21 cellular contexts compared by ENCODE assay signal in genomic region chr14:23403139-23403438, GRCh38. TPM values are rescaled to one million over a fixed set of nuclear protein-coding genes. Genes with fewer than 3 reads are reported as not detected.
A peak's percentile ranks its signal among the peaks of the same experiment; 100 is the strongest.
DNase-seq lines count a peak whose midpoint lies in the region; ATAC-seq, FAIRE-seq and TF ChIP-seq lines count a peak whose summit lies in the region.
"Had no signal": no experiment of that assay in that cellular context is flagged by ENCODE, and none has a peak within 500 bp of the region (broad histone marks: within the 10 kb centered on the region; RNA-seq: fewer than 3 reads in every experiment).

No MANE protein-coding gene starts in this region.

- no peak for TF ChIP-seq RAD21 in HepG2 (CRISPR knock-in tag; IDR thresholded peaks at IDR 0.05)

- peaks cover 39 to 94% of the 10 kb centered on the region in 2 experiments; a peak in 4 of 5 replicates for H3K27me3 ChIP-seq in HepG2 (ENCODE audit: control insufficient read depth in 1 of 2, insufficient read depth in 2 of 2, low read length in 2 of 2)
- no peaks in the 10 kb centered on the region for H3K27me3 ChIP-seq in right lobe of liver
- no peaks in the 10 kb centered on the region for H3K27me3 ChIP-seq in osteoblast (ENCODE audit: insufficient read depth, low read length)

- DNase-seq in Right ventricle myocardium inferior (ENCODE audit: missing footprints) (peak; percentile 44), left ventricle myocardium superior (no peak), HepG2 (ENCODE audit: low spot score) (no peak), right lobe of liver (no peak), osteoblast (ENCODE audit: insufficient read length, low spot score, missing footprints) (peak; percentile 81), mesenteric fat pad (ENCODE audit: low spot score) (no peak), cortex of kidney (lab: John Stamatoyannopoulos, UW) (no peak)
- DNase-seq: CD4-positive, alpha-beta memory T cell; DMS153; DMS79; GDM1; GOT3 had no signal

- no peaks in the 10 kb centered on the region for H3K9me3 ChIP-seq in HepG2 (ENCODE audit: low read length)
- no peaks in the 10 kb centered on the region for H3K9me3 ChIP-seq in right lobe of liver
- no peaks in the 10 kb centered on the region for H3K9me3 ChIP-seq in osteoblast (ENCODE audit: low read depth, low read length)
- H3K9me3 ChIP-seq: A549, BLaER1 had no signal

- intact Hi-C loops in Right ventricle myocardium inferior (cut with DNase I) (no loop called here), left ventricle myocardium superior (cut with micrococcal nuclease) (no loop called here), HepG2 (cut with micrococcal nuclease; ENCODE audit: unreplicated experiment) (no loop called here), right lobe of liver (cut with DNase I) (no loop called here)

- POLR2A ChIA-PET in HepG2 (lab: Yijun Ruan, JAX): no interaction called here

- H3K36me3 ChIP-seq in HepG2 (replicated peaks in 1 of 2; ENCODE audit: control insufficient read depth in 1 of 2, insufficient read depth in 2 of 2, low read length in 2 of 2) (no peaks in the 10 kb centered on the region), right lobe of liver (no peaks in the 10 kb centered on the region), osteoblast (ENCODE audit: insufficient read depth, low read length) (no peaks in the 10 kb centered on the region)
- H3K36me3 ChIP-seq: BLaER1 had no signal

- no TSS peak for BruUV-seq in HepG2 (replicated peaks; lab: Mats Ljungman, UMichigan)

- TF ChIP-seq EP300 in HepG2 (IDR thresholded peaks at IDR 0.05; ENCODE audit: low read depth in 2 of 2, low read length in 2 of 2) (no peak), HepG2 (CRISPR knock-in tag; IDR thresholded peaks at IDR 0.05; ENCODE audit: borderline replicate concordance) (no peak)

- TF ChIP-seq POLR2A in HepG2 (IDR thresholded peaks at IDR 0.05; ENCODE audit: insufficient read depth in 1 of 2, low read depth in 2 of 2, low read length in 2 of 2) (no peak), right lobe of liver (IDR thresholded peaks at IDR 0.05) (no peak)

- in situ Hi-C loops in HepG2 (cut with HindIII; ENCODE audit: extremely low pct_ligation_motif_present, low pct_unique_long_range_greater_than_20kb): no loop called here

- no peaks in the 10 kb centered on the region for H3K79me2 ChIP-seq in HepG2 (ENCODE audit: insufficient read depth, low read length)
- H3K79me2 ChIP-seq in osteoblast (ENCODE audit: insufficient read depth, low read length): no peaks in the 10 kb centered on the region

- H3K4me1 ChIP-seq in HepG2 (ENCODE audit: insufficient read depth, low read length) (no peaks in the 10 kb centered on the region), right lobe of liver (no peaks in the 10 kb centered on the region), osteoblast (ENCODE audit: insufficient read depth, low read length) (no peaks in the 10 kb centered on the region)
- H3K4me1 ChIP-seq: A549 had no signal

- FAIRE-seq in HepG2 (lab: Jason Lieb, UNC): no peak
- FAIRE-seq: A549, GM12892, HTR-8/SVneo had no signal

- 32% methylated on average over 7 of the region's 7 CpGs for WGBS in HepG2 (ENCODE audit: low lambda C conversion rate)
- WGBS in right lobe of liver (ENCODE audit: insufficient coverage, low coverage, low lambda C conversion rate, missing lambda C conversion rate): 46% methylated on average over 4 of the region's 7 CpGs

- no peaks in the 10 kb centered on the region for H4K20me1 ChIP-seq in HepG2 (ENCODE audit: insufficient read depth, low read length)
- no peaks in the 10 kb centered on the region for H4K20me1 ChIP-seq in osteoblast (ENCODE audit: insufficient read depth, low read length)

- H3K27ac ChIP-seq in HepG2 (ENCODE audit: extremely low read length, insufficient read depth, low read length) (no peak overlapping the region), right lobe of liver (no peak overlapping the region), osteoblast (ENCODE audit: low read depth, low read length) (no peak overlapping the region)
- H3K27ac ChIP-seq: 22Rv1, A549, BLaER1 had no signal

- H2AFZ ChIP-seq in HepG2 (ENCODE audit: low read length) (no peak overlapping the region), osteoblast (ENCODE audit: low read length) (no peak overlapping the region)

- no peak overlapping the region for H3K9ac ChIP-seq in HepG2 (ENCODE audit: insufficient read depth, low read depth, low read length)
- H3K9ac ChIP-seq: BLaER1 had no signal

- H3K4me2 ChIP-seq in HepG2 (ENCODE audit: low read depth, low read length) (no peak overlapping the region), osteoblast (ENCODE audit: insufficient read depth, low read length) (no peak overlapping the region)
- H3K4me2 ChIP-seq: BLaER1 had no signal

- H3K4me3 ChIP-seq in HepG2 (replicated peaks in 1 of 3; ENCODE audit: insufficient read depth in 1 of 3, low read depth in 2 of 3, low read length in 3 of 3) (no peak overlapping the region), right lobe of liver (no peak overlapping the region), osteoblast (ENCODE audit: insufficient read depth, low read length) (no peak overlapping the region)
- H3K4me3 ChIP-seq: A549, BLaER1 had no signal

- no peak for TF ChIP-seq CTCF in HepG2 (CRISPR knock-in tag; IDR thresholded peaks at IDR 0.05)
- no peak for TF ChIP-seq CTCF in right lobe of liver (IDR thresholded peaks at IDR 0.05)
- TF ChIP-seq CTCF in osteoblast (IDR thresholded peaks at IDR 0.05; ENCODE audit: extremely low read depth, low read depth, low read length): no peak

- ATAC-seq in Right ventricle myocardium inferior: no peak
- ATAC-seq in left ventricle myocardium superior: no peak
- ATAC-seq in HepG2: no peak
- ATAC-seq in right lobe of liver: no peak
- ATAC-seq: HCT116 had no signal

- CTCF ChIA-PET in HepG2 (lab: Yijun Ruan, JAX; ENCODE audit: low intra/inter-chr PET ratio, low total read pairs): no interaction called here

RNA-seq across cellular contexts. Expression of gene MYH6, which starts 5.0 kb away (rescaled TPM):
- total RNA-seq in Right ventricle myocardium inferior (3,910 TPM), left ventricle myocardium superior (4,258 TPM), HepG2 (2016; rRNA removed; fragmentation: Illumina TruSeq; extraction: Trizol) (not detected in 2 replicates), right lobe of liver (under 1 TPM in 5 of 6 experiments, not detected in 1; 0.07 to 1.00 (median 0.13) TPM), osteoblast (under 0.01 TPM in 1 of 2 replicates, not detected in the other), mesenteric fat pad (not detected)
- not detected in 2 replicates for total RNA-seq in HepG2 (2016; cell fraction: cytosol; rRNA removed; fragmentation: Illumina TruSeq; extraction: Trizol; ENCODE audit: low read depth)
- not detected in 2 replicates for total RNA-seq in HepG2 (2016; cell fraction: insoluble cytoplasmic fraction; rRNA removed; fragmentation: Illumina TruSeq; extraction: Trizol)
- total RNA-seq in HepG2 (2016; cell fraction: membrane; rRNA removed; fragmentation: Illumina TruSeq; extraction: Trizol): not detected in 2 replicates
- total RNA-seq in HepG2 (2016; cell fraction: nucleus; rRNA removed; fragmentation: Illumina TruSeq; extraction: Trizol): not detected in 2 replicates
- 0.01 TPM in 1 of 2 replicates, not detected in the other for polyA plus RNA-seq in HepG2 (2011; rRNA removed)
- not detected in 2 replicates for polyA plus RNA-seq in HepG2 (2011; cell fraction: cytosol; rRNA removed)
- not detected in 2 replicates for polyA plus RNA-seq in HepG2 (2011; cell fraction: nucleus; rRNA removed)
- not detected in 2 replicates for polyA plus RNA-seq in HepG2 (2012)
- not detected in 2 replicates for polyA plus RNA-seq in HepG2 (2016; cell fraction: cytosol; fragmentation: Illumina TruSeq; extraction: Trizol; ENCODE audit: low read depth)
- polyA plus RNA-seq in HepG2 (2016; cell fraction: insoluble cytoplasmic fraction; fragmentation: Illumina TruSeq; extraction: Trizol; ENCODE audit: low read depth): not detected in 2 replicates
- not detected in 2 replicates for polyA plus RNA-seq in HepG2 (2016; cell fraction: membrane; fragmentation: Illumina TruSeq; extraction: Trizol; ENCODE audit: low read depth)
- polyA plus RNA-seq in HepG2 (2016; cell fraction: nucleus; fragmentation: Illumina TruSeq; extraction: Trizol; ENCODE audit: insufficient read depth, low read depth): not detected in 2 replicates
- not detected in 2 replicates for polyA minus RNA-seq in HepG2 (2011; rRNA and poly(A)+ RNA removed; ENCODE audit: low replicate concordance)
- polyA minus RNA-seq in HepG2 (2011; cell fraction: cytosol; rRNA and poly(A)+ RNA removed): not detected in 2 replicates
- polyA minus RNA-seq in HepG2 (2011; cell fraction: nucleus; rRNA and poly(A)+ RNA removed): not detected in 2 replicates
- total RNA-seq: CD4-positive, alpha-beta memory T cell; Daoy had no signal
- polyA plus RNA-seq: A549; CD14-positive monocyte; CD4-positive, alpha-beta memory T cell had no signal

RNA-seq across cellular contexts. Expression of gene CMTM5, which starts 26.2 kb away (rescaled TPM):
- total RNA-seq in Right ventricle myocardium inferior (0.92 TPM), left ventricle myocardium superior (not detected), HepG2 (2016; rRNA removed; fragmentation: Illumina TruSeq; extraction: Trizol) (not detected in 2 replicates), right lobe of liver (under 1 TPM in 2 of 6 experiments, not detected in 4; 0.32 to 0.49 TPM), osteoblast (not detected in 2 replicates), mesenteric fat pad (not detected)
- total RNA-seq in HepG2 (2016; cell fraction: cytosol; rRNA removed; fragmentation: Illumina TruSeq; extraction: Trizol; ENCODE audit: low read depth): not detected in 2 replicates
- not detected in 2 replicates for total RNA-seq in HepG2 (2016; cell fraction: insoluble cytoplasmic fraction; rRNA removed; fragmentation: Illumina TruSeq; extraction: Trizol)
- not detected in 2 replicates for total RNA-seq in HepG2 (2016; cell fraction: membrane; rRNA removed; fragmentation: Illumina TruSeq; extraction: Trizol)
- not detected in 2 replicates for total RNA-seq in HepG2 (2016; cell fraction: nucleus; rRNA removed; fragmentation: Illumina TruSeq; extraction: Trizol)
- polyA plus RNA-seq in HepG2 (2011; rRNA removed): not detected in 2 replicates
- not detected in 2 replicates for polyA plus RNA-seq in HepG2 (2011; cell fraction: cytosol; rRNA removed)
- not detected in 2 replicates for polyA plus RNA-seq in HepG2 (2011; cell fraction: nucleus; rRNA removed)
- not detected in 2 replicates for polyA plus RNA-seq in HepG2 (2012)
- polyA plus RNA-seq in HepG2 (2016; cell fraction: cytosol; fragmentation: Illumina TruSeq; extraction: Trizol; ENCODE audit: low read depth): not detected in 2 replicates
- not detected in 2 replicates for polyA plus RNA-seq in HepG2 (2016; cell fraction: insoluble cytoplasmic fraction; fragmentation: Illumina TruSeq; extraction: Trizol; ENCODE audit: low read depth)
- not detected in 2 replicates for polyA plus RNA-seq in HepG2 (2016; cell fraction: membrane; fragmentation: Illumina TruSeq; extraction: Trizol; ENCODE audit: low read depth)
- polyA plus RNA-seq in HepG2 (2016; cell fraction: nucleus; fragmentation: Illumina TruSeq; extraction: Trizol; ENCODE audit: insufficient read depth, low read depth): not detected in 2 replicates
- not detected in 2 replicates for polyA minus RNA-seq in HepG2 (2011; rRNA and poly(A)+ RNA removed; ENCODE audit: low replicate concordance)
- not detected in 2 replicates for polyA minus RNA-seq in HepG2 (2011; cell fraction: cytosol; rRNA and poly(A)+ RNA removed)
- polyA minus RNA-seq in HepG2 (2011; cell fraction: nucleus; rRNA and poly(A)+ RNA removed): not detected in 2 replicates
- total RNA-seq: CD4-positive, alpha-beta memory T cell; Daoy had no signal
- polyA plus RNA-seq: A549; CD4-positive, alpha-beta memory T cell had no signal

RNA-seq across cellular contexts. Expression of gene IL25, which starts 30.5 kb away (rescaled TPM):
- not detected for total RNA-seq in Right ventricle myocardium inferior
- total RNA-seq in left ventricle myocardium superior: not detected
- total RNA-seq in HepG2 (2016; rRNA removed; fragmentation: Illumina TruSeq; extraction: Trizol): not detected in 2 replicates
- not detected in 2 replicates for total RNA-seq in HepG2 (2016; cell fraction: cytosol; rRNA removed; fragmentation: Illumina TruSeq; extraction: Trizol; ENCODE audit: low read depth)
- not detected in 2 replicates for total RNA-seq in HepG2 (2016; cell fraction: insoluble cytoplasmic fraction; rRNA removed; fragmentation: Illumina TruSeq; extraction: Trizol)
- total RNA-seq in HepG2 (2016; cell fraction: membrane; rRNA removed; fragmentation: Illumina TruSeq; extraction: Trizol): not detected in 2 replicates
- total RNA-seq in HepG2 (2016; cell fraction: nucleus; rRNA removed; fragmentation: Illumina TruSeq; extraction: Trizol): not detected in 2 replicates
- not detected in 2 replicates for polyA plus RNA-seq in HepG2 (2011; rRNA removed)
- polyA plus RNA-seq in HepG2 (2011; cell fraction: cytosol; rRNA removed): not detected in 2 replicates
- not detected in 2 replicates for polyA plus RNA-seq in HepG2 (2011; cell fraction: nucleus; rRNA removed)
- polyA plus RNA-seq in HepG2 (2012): not detected in 2 replicates
- not detected in 2 replicates for polyA plus RNA-seq in HepG2 (2016; cell fraction: cytosol; fragmentation: Illumina TruSeq; extraction: Trizol; ENCODE audit: low read depth)
- polyA plus RNA-seq in HepG2 (2016; cell fraction: insoluble cytoplasmic fraction; fragmentation: Illumina TruSeq; extraction: Trizol; ENCODE audit: low read depth): not detected in 2 replicates
- polyA plus RNA-seq in HepG2 (2016; cell fraction: membrane; fragmentation: Illumina TruSeq; extraction: Trizol; ENCODE audit: low read depth): not detected in 2 replicates
- polyA plus RNA-seq in HepG2 (2016; cell fraction: nucleus; fragmentation: Illumina TruSeq; extraction: Trizol; ENCODE audit: insufficient read depth, low read depth): not detected in 2 replicates
- not detected in 2 replicates for polyA minus RNA-seq in HepG2 (2011; rRNA and poly(A)+ RNA removed; ENCODE audit: low replicate concordance)
- polyA minus RNA-seq in HepG2 (2011; cell fraction: cytosol; rRNA and poly(A)+ RNA removed): not detected in 2 replicates
- polyA minus RNA-seq in HepG2 (2011; cell fraction: nucleus; rRNA and poly(A)+ RNA removed): not detected in 2 replicates
- not detected for total RNA-seq in right lobe of liver
- total RNA-seq in osteoblast: not detected in 2 replicates
- total RNA-seq in mesenteric fat pad: not detected
- total RNA-seq: CD4-positive, alpha-beta memory T cell; Daoy had no signal
- polyA plus RNA-seq: A549; CD14-positive monocyte; CD4-positive, alpha-beta memory T cell had no signal

RNA-seq across cellular contexts. Expression of gene MYH7, which starts 32.4 kb away (rescaled TPM):
- 11,833 TPM for total RNA-seq in Right ventricle myocardium inferior
- 12,717 TPM for total RNA-seq in left ventricle myocardium superior
- total RNA-seq in HepG2 (2016; rRNA removed; fragmentation: Illumina TruSeq; extraction: Trizol): 0.04 TPM in 1 of 2 replicates, not detected in the other
- total RNA-seq in HepG2 (2016; cell fraction: cytosol; rRNA removed; fragmentation: Illumina TruSeq; extraction: Trizol; ENCODE audit: low read depth): not detected in 2 replicates
- total RNA-seq in HepG2 (2016; cell fraction: insoluble cytoplasmic fraction; rRNA removed; fragmentation: Illumina TruSeq; extraction: Trizol): not detected in 2 replicates
- not detected in 2 replicates for total RNA-seq in HepG2 (2016; cell fraction: membrane; rRNA removed; fragmentation: Illumina TruSeq; extraction: Trizol)
- total RNA-seq in HepG2 (2016; cell fraction: nucleus; rRNA removed; fragmentation: Illumina TruSeq; extraction: Trizol): 0.06 TPM in 1 of 2 replicates, not detected in the other
- polyA plus RNA-seq in HepG2 (2011; rRNA removed): 0.01 and 0.04 TPM in 2 replicates
- 0.01 TPM in 2 replicates for polyA plus RNA-seq in HepG2 (2011; cell fraction: cytosol; rRNA removed)
- 0.02 and 0.08 TPM in 2 replicates for polyA plus RNA-seq in HepG2 (2011; cell fraction: nucleus; rRNA removed)
- 0.05 and 0.07 TPM in 2 replicates for polyA plus RNA-seq in HepG2 (2012)
- not detected in 2 replicates for polyA plus RNA-seq in HepG2 (2016; cell fraction: cytosol; fragmentation: Illumina TruSeq; extraction: Trizol; ENCODE audit: low read depth)
- 0.04 and 0.05 TPM in 2 replicates for polyA plus RNA-seq in HepG2 (2016; cell fraction: insoluble cytoplasmic fraction; fragmentation: Illumina TruSeq; extraction: Trizol; ENCODE audit: low read depth)
- not detected in 2 replicates for polyA plus RNA-seq in HepG2 (2016; cell fraction: membrane; fragmentation: Illumina TruSeq; extraction: Trizol; ENCODE audit: low read depth)
- not detected in 2 replicates for polyA plus RNA-seq in HepG2 (2016; cell fraction: nucleus; fragmentation: Illumina TruSeq; extraction: Trizol; ENCODE audit: insufficient read depth, low read depth)
- 0.28 TPM in 1 of 2 replicates, not detected in the other for polyA minus RNA-seq in HepG2 (2011; rRNA and poly(A)+ RNA removed; ENCODE audit: low replicate concordance)
- 0.10 TPM in 1 of 2 replicates, not detected in the other for polyA minus RNA-seq in HepG2 (2011; cell fraction: cytosol; rRNA and poly(A)+ RNA removed)
- polyA minus RNA-seq in HepG2 (2011; cell fraction: nucleus; rRNA and poly(A)+ RNA removed): not detected in 2 replicates
- total RNA-seq in right lobe of liver: 1 to 10 TPM in 1 of 6 experiments, under 1 TPM in 5; 0.30 to 5.6 (median 0.60) TPM
- not detected in 2 replicates for total RNA-seq in osteoblast
- total RNA-seq in mesenteric fat pad: not detected
- total RNA-seq: CD4-positive, alpha-beta memory T cell; Daoy; H7 had no signal
- polyA plus RNA-seq: A549; CD14-positive monocyte; CD4-positive, alpha-beta memory T cell had no signal

RNA-seq across cellular contexts. Expression of gene EFS, which starts 38.1 kb away (rescaled TPM):
- total RNA-seq in Right ventricle myocardium inferior (4.0 TPM), left ventricle myocardium superior (3.3 TPM), HepG2 (2016; rRNA removed; fragmentation: Illumina TruSeq; extraction: Trizol) (not detected in 2 replicates), right lobe of liver (under 1 TPM; 0.19 to 0.60 (median 0.39) TPM), osteoblast (9.8 and 14.1 TPM in 2 replicates), mesenteric fat pad (15.5 TPM)
- not detected in 2 replicates for total RNA-seq in HepG2 (2016; cell fraction: cytosol; rRNA removed; fragmentation: Illumina TruSeq; extraction: Trizol; ENCODE audit: low read depth)
- not detected in 2 replicates for total RNA-seq in HepG2 (2016; cell fraction: insoluble cytoplasmic fraction; rRNA removed; fragmentation: Illumina TruSeq; extraction: Trizol)
- not detected in 2 replicates for total RNA-seq in HepG2 (2016; cell fraction: membrane; rRNA removed; fragmentation: Illumina TruSeq; extraction: Trizol)
- total RNA-seq in HepG2 (2016; cell fraction: nucleus; rRNA removed; fragmentation: Illumina TruSeq; extraction: Trizol): not detected in 2 replicates
- polyA plus RNA-seq in HepG2 (2011; rRNA removed): not detected in 2 replicates
- polyA plus RNA-seq in HepG2 (2011; cell fraction: cytosol; rRNA removed): 0.03 and 0.04 TPM in 2 replicates
- polyA plus RNA-seq in HepG2 (2011; cell fraction: nucleus; rRNA removed): 0.05 TPM in 2 replicates
- not detected in 2 replicates for polyA plus RNA-seq in HepG2 (2012)
- polyA plus RNA-seq in HepG2 (2016; cell fraction: cytosol; fragmentation: Illumina TruSeq; extraction: Trizol; ENCODE audit: low read depth): not detected in 2 replicates
- polyA plus RNA-seq in HepG2 (2016; cell fraction: insoluble cytoplasmic fraction; fragmentation: Illumina TruSeq; extraction: Trizol; ENCODE audit: low read depth): not detected in 2 replicates
- polyA plus RNA-seq in HepG2 (2016; cell fraction: membrane; fragmentation: Illumina TruSeq; extraction: Trizol; ENCODE audit: low read depth): not detected in 2 replicates
- not detected in 2 replicates for polyA plus RNA-seq in HepG2 (2016; cell fraction: nucleus; fragmentation: Illumina TruSeq; extraction: Trizol; ENCODE audit: insufficient read depth, low read depth)
- polyA minus RNA-seq in HepG2 (2011; rRNA and poly(A)+ RNA removed; ENCODE audit: low replicate concordance): not detected in 2 replicates
- not detected in 2 replicates for polyA minus RNA-seq in HepG2 (2011; cell fraction: cytosol; rRNA and poly(A)+ RNA removed)
- not detected in 2 replicates for polyA minus RNA-seq in HepG2 (2011; cell fraction: nucleus; rRNA and poly(A)+ RNA removed)
- total RNA-seq: CD4-positive, alpha-beta memory T cell had no signal
- polyA plus RNA-seq: A549; CD14-positive monocyte; CD4-positive, alpha-beta memory T cell had no signal

Comparison
In these comparisons a context has a peak if more than half of its experiments do, and no peak if none do; other contexts are left out.
1. DNase-seq: peak in Right ventricle myocardium inferior (single experiment) and osteoblast (single experiment); none in left ventricle myocardium superior (single experiment), HepG2 (single experiment), right lobe of liver (0 of 3), mesenteric fat pad (single experiment) and cortex of kidney (single experiment).
2. RNA of gene MYH6, which starts 5.0 kb away (total RNA-seq): 4,258 TPM in left ventricle myocardium superior (single experiment) and 3,910 TPM in Right ventricle myocardium inferior (single experiment); 0.07 to 1.00 TPM in right lobe of liver, not detected in HepG2, under 0.01 TPM in osteoblast and not detected in mesenteric fat pad (single experiment); every median in the first group is over 1,000 times any median in the second.